Comparison of ENCODE assay signal across 9 cellular contexts in genomic region chr18:61635901-61636528, GRCh38.
A peak's percentile ranks its signal among the peaks of the same experiment; 100 is the strongest.
DNase-seq lines count a peak whose midpoint lies in the region; ATAC-seq and TF ChIP-seq lines count a peak whose summit lies in the region.
"Had no signal": no experiment of that assay in that cellular context is flagged by ENCODE, and none has a peak within 500 bp of the region (broad histone marks: within the 10 kb centered on the region; RNA-seq: fewer than 3 reads in every experiment).

No MANE protein-coding gene starts in this region.

- H3K4me1 ChIP-seq in Karpas-422 (ENCODE audit: low read length), result no peaks in the 10 kb centered on the region

- no peak overlapping the region for H3K4me2 ChIP-seq in Karpas-422 (ENCODE audit: low read depth, low read length, poor library complexity, severe bottlenecking)

- H3K36me3 ChIP-seq in Karpas-422 (ENCODE audit: insufficient read depth, low read length), result no peaks in the 10 kb centered on the region

- POLR2A ChIA-PET in MCF 10A (lab: Yijun Ruan, JAX), result interaction anchor here (0.8 to 1.4 kb wide), 4 partner anchors 46 to 261 kb away, joined by 3 to 6 read pairs (median 4); no protein-coding TSS in a partner anchor

- H2AFZ ChIP-seq in Karpas-422 (ENCODE audit: low read length), result no peak overlapping the region

- no peaks in the 10 kb centered on the region for H3K79me2 ChIP-seq in Karpas-422 (ENCODE audit: low read length)

- CTCF ChIA-PET in MCF 10A (lab: Yijun Ruan, JAX), result interaction anchor here (0.5 to 3.2 kb wide), 23 partner anchors 8 to 1183 kb away, joined by 3 to 12 read pairs (median 4); partner anchors contain the start of gene RNF152

- H3K9me2 ChIP-seq in Karpas-422 (replicated peaks; ENCODE audit: insufficient read depth, low read length), result no peaks in the 10 kb centered on the region

- no peak overlapping the region for H3K9ac ChIP-seq in Karpas-422 (ENCODE audit: low read length)

- peaks cover 7% of the 10 kb centered on the region for H3K4me1 Mint-ChIP-seq in MCF 10A (ENCODE audit: insufficient read depth, unreplicated experiment)

- no peaks in the 10 kb centered on the region for H3K36me3 Mint-ChIP-seq in MCF 10A (ENCODE audit: insufficient read depth, unreplicated experiment)
- H3K36me3 Mint-ChIP-seq: activated naive CD4-positive, alpha-beta T cell treated with anti-CD3 and anti-CD28 coated beads, Interleukin-2, amount 50 U/mL, for 72 hours had no signal

- no peaks in the 10 kb centered on the region for H3K9me3 ChIP-seq in Karpas-422 (ENCODE audit: low read length)

- intact Hi-C loops in MCF 10A (cut with micrococcal nuclease), result loop anchor here (1.0 to 5.0 kb wide), 2 partner anchors 256 to 495 kb away; partner anchors contain the start of gene RNF152

- ATAC-seq in GM21360 (IDR thresholded peaks at IDR 0.05; ENCODE audit: unreplicated experiment) (no peak), GM18870 (IDR thresholded peaks at IDR 0.05; ENCODE audit: unreplicated experiment) (no peak)

- H3K27ac ChIP-seq in Karpas-422 (ENCODE audit: low read length), result no peak overlapping the region

- no peaks in the 10 kb centered on the region for H4K20me1 ChIP-seq in Karpas-422 (ENCODE audit: insufficient read depth, low read depth, low read length)

- H3K27me3 Mint-ChIP-seq in MCF 10A (ENCODE audit: insufficient read depth, unreplicated experiment), result no peaks in the 10 kb centered on the region

- no TSS peak for BruUV-seq in MCF 10A (replicated peaks; lab: Mats Ljungman, UMichigan)

- H3K9me3 Mint-ChIP-seq in MCF 10A (ENCODE audit: unreplicated experiment), result no peaks in the 10 kb centered on the region
- H3K9me3 Mint-ChIP-seq: activated naive CD4-positive, alpha-beta T cell treated with anti-CD3 and anti-CD28 coated beads, Interleukin-2, amount 50 U/mL, for 72 hours had no signal

- DNase-seq in Karpas-422 (peak; percentile 85), RPMI7951 (ENCODE audit: low read depth) (peak; percentile 57), MCF 10A (ENCODE audit: unreplicated experiment) (peak; percentile 61), islet precursor cell (peak; percentile 81)
- peak in 3 of 4 experiments; percentile 5 to 16 (median 12) for DNase-seq in stimulated activated CD4-positive, alpha-beta T cell treated with anti-CD3 and anti-CD28 coated beads, Interleukin-1b, Interleukin-23, amount 100 ng/mL, for 24 hours (ENCODE audit: low read depth in 4 of 4, low spot score in 1 of 4)

- peak overlapping the region; percentile 2 for H3K27ac Mint-ChIP-seq in MCF 10A (ENCODE audit: low read depth, unreplicated experiment)

- TF ChIP-seq CTCF in GM12874 (IDR thresholded peaks at IDR 0.05; ENCODE audit: insufficient read depth, low read depth, low read length) (peak; percentile 63), MCF 10A (IDR thresholded peaks at IDR 0.05; ENCODE audit: unreplicated experiment) (peak; percentile 66)

- H3K4me3 ChIP-seq in Karpas-422 (ENCODE audit: low read length), result no peak overlapping the region

- peak overlapping the region; percentile 1 for H3K4me3 Mint-ChIP-seq in MCF 10A (ENCODE audit: unreplicated experiment)

- no peaks in the 10 kb centered on the region for H3K27me3 ChIP-seq in Karpas-422 (ENCODE audit: low read length)

Comparison
In these comparisons a context has a peak if more than half of its experiments do, and no peak if none do; other contexts are left out.
1. DNase-seq: peak in every context shown above with its lines; median percentile 85 in Karpas-422; 81 in islet precursor cell; 61 in MCF 10A; 57 in RPMI7951; 12 in stimulated activated CD4-positive, alpha-beta T cell treated with anti-CD3 and anti-CD28 coated beads, Interleukin-1b, Interleukin-23, amount 100 ng/mL, for 24 hours.